11 cellular contexts compared by ENCODE assay signal in the genomic region with DNA sequence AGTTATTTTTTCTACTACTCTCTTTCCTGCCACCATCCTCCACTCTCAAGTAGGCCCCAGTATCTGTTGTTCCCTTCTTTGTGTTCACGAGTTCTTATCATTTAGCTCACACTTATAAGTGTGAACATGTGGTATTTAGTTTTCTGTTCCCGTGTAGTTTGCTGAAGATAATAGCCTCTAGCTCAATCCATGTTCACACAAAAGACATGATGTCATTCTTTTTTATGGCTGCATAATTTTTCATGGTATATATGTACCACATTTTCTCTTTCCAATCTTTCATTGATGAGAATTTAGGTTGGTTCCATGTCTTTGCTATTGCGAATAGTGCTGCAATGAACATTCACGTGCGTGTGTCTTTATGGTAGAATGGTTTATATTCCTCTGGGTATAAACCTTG.
"Had no signal": no experiment of that assay in that cellular context is flagged by ENCODE, and none has a peak within 500 bp of the region (broad histone marks: within the 10 kb centered on the region; RNA-seq: fewer than 3 reads in every experiment).

No MANE protein-coding gene starts in this region.

- H3K4me3 ChIP-seq: GM23248, GM23338, HAP-1 had no signal

- FAIRE-seq: H1, H54 had no signal

- H3K27ac ChIP-seq: GM23248 had no signal

- H3K9ac ChIP-seq: GM23248 had no signal

- H3K4me2 ChIP-seq: GM23338 had no signal

- H3K36me3 ChIP-seq: HAP-1 had no signal

- ATAC-seq: GM23338, HCT116 had no signal

- DNase-seq: GM23248, GOT3, H7, H9, HCEC 1CT, HFFc6 had no signal

- H3K4me1 ChIP-seq: HAP-1 had no signal

- H3K9me3 ChIP-seq: HAP-1 had no signal

- H2AFZ ChIP-seq: GM23248, GM23338 had no signal
